8 cellular contexts compared by ENCODE assay signal in genomic region chrX:139194571-139195280, GRCh38.
A peak's percentile ranks its signal among the peaks of the same experiment; 100 is the strongest.
DNase-seq lines count a peak whose midpoint lies in the region; ATAC-seq and TF ChIP-seq lines count a peak whose summit lies in the region.

No MANE protein-coding gene starts in this region.

- no peak overlapping the region for H3K27ac ChIP-seq in H9 (ENCODE audit: insufficient read length, low read depth, low read length)
- peak overlapping the region in 2 of 8 donors; percentile 42 to 65 for H3K27ac ChIP-seq in spleen

- peak overlapping the region; percentile 64 for H3K18ac ChIP-seq in H9 (ENCODE audit: insufficient read length, low read depth, low read length)

- H2BK12ac ChIP-seq in H9 (ENCODE audit: insufficient read length, low read depth, low read length), result no peak overlapping the region

- H2BK120ac ChIP-seq in H9 (ENCODE audit: low read depth, low read length, poor library complexity, severe bottlenecking), result no peak overlapping the region

- H3K4me1 ChIP-seq in H9 (ENCODE audit: insufficient read depth, low read length), result no peaks in the 10 kb centered on the region
- H3K4me1 ChIP-seq in spleen, result no peaks in the 10 kb centered on the region

- peaks cover 6% of the 10 kb centered on the region for H3K23me2 ChIP-seq in H9 (ENCODE audit: insufficient read length, low read depth, low read length, poor library complexity, severe bottlenecking)

- H3K27me3 Mint-ChIP-seq in H9 (ENCODE audit: low read depth), result peaks cover 97% of the 10 kb centered on the region
- H3K27me3 Mint-ChIP-seq in activated naive CD8-positive, alpha-beta T cell treated with anti-CD3 and anti-CD28 coated beads for 36 hours, result peaks cover 39% of the 10 kb centered on the region
- peaks cover 8 to 25% (median 15%) of the 10 kb centered on the region in 3 donors for H3K27me3 Mint-ChIP-seq in immature natural killer cell (ENCODE audit: low read depth in 3 of 3)

- H3K27ac Mint-ChIP-seq in H9 (no peak overlapping the region), immature natural killer cell (no peak overlapping the region)
- no peak overlapping the region for H3K27ac Mint-ChIP-seq in activated naive CD8-positive, alpha-beta T cell treated with anti-CD3 and anti-CD28 coated beads for 36 hours

- no peak overlapping the region for H3K56ac ChIP-seq in H9 (ENCODE audit: insufficient read length, low read depth, low read length)

- H2BK15ac ChIP-seq in H9 (ENCODE audit: low read depth, low read length), result no peak overlapping the region

- H3K79me1 ChIP-seq in H9 (ENCODE audit: insufficient read depth, low read depth, low read length, poor library complexity, severe bottlenecking), result no peaks in the 10 kb centered on the region

- H3K23ac ChIP-seq in H9 (ENCODE audit: insufficient read length, low read depth, low read length), result no peak overlapping the region

- intact Hi-C loops in spleen (cut with DNase I; ENCODE audit: low total_unique reads), result no loop called here

- no peak overlapping the region for H2AFZ ChIP-seq in H9 (ENCODE audit: low read length)

- no peak for TF ChIP-seq POLR2A in spleen (IDR thresholded peaks at IDR 0.05)

- H2BK20ac ChIP-seq in H9 (ENCODE audit: low read depth, low read length, poor library complexity, severe bottlenecking), result no peak overlapping the region

- H3K4me2 ChIP-seq in H9 (ENCODE audit: insufficient read depth, insufficient read length, low read length), result peak overlapping the region; percentile 75

- H3K14ac ChIP-seq in H9 (ENCODE audit: insufficient read depth, low read length), result no peak overlapping the region; the same call in 1 of the 2 replicates

- no peak overlapping the region for H4K5ac ChIP-seq in H9 (ENCODE audit: insufficient read length, low read depth, low read length)

- H3K36me3 ChIP-seq in spleen, result no peaks in the 10 kb centered on the region

- peak overlapping the region; percentile 59 to 79 for H3K4me3 Mint-ChIP-seq in H9
- H3K4me3 Mint-ChIP-seq in activated naive CD8-positive, alpha-beta T cell treated with anti-CD3 and anti-CD28 coated beads for 36 hours, result peak overlapping the region; percentile 14
- peak overlapping the region; percentile 1 to 56 (median 44) for H3K4me3 Mint-ChIP-seq in immature natural killer cell

- H3K4me1 Mint-ChIP-seq in H9 (peaks cover 13 to 18% of the 10 kb centered on the region in 2 experiments), immature natural killer cell (peaks cover 0 to 3% of the 10 kb centered on the region in 2 donors)
- H3K4me1 Mint-ChIP-seq in activated naive CD8-positive, alpha-beta T cell treated with anti-CD3 and anti-CD28 coated beads for 36 hours, result no peaks in the 10 kb centered on the region

- no peak overlapping the region for H3T11ph ChIP-seq in H9 (ENCODE audit: low read length)

- H3K4ac ChIP-seq in H9 (ENCODE audit: low read depth, low read length), result no peak overlapping the region

- H3K4me3 ChIP-seq in spleen, result peak overlapping the region in 7 of 8 donors; percentile 3 to 62 (median 29)

- no peak overlapping the region for H4K8ac ChIP-seq in H9 (replicated peaks; ENCODE audit: insufficient read length, low read depth, low read length)

- H3K9me3 ChIP-seq in H9 (ENCODE audit: control insufficient read depth, low read depth, low read length), result no peaks in the 10 kb centered on the region
- H3K9me3 ChIP-seq in spleen, result no peaks in the 10 kb centered on the region

- no peaks in the 10 kb centered on the region for H3K79me2 ChIP-seq in H9 (ENCODE audit: insufficient read depth, low read length)

- DNase-seq in H9 (peak; percentile 48), immature natural killer cell (no peak), spleen (peak; percentile 82), NCI-H526 treated with DMSO at 0.1 percent for 48 hours (lab: John Stamatoyannopoulos, UW) (no peak), SKM-1 treated with dmso at 0.1 percent for 144 hours (lab: John Stamatoyannopoulos, UW; ENCODE audit: unreplicated experiment) (no peak)
- peak; percentile 6 for DNase-seq in activated naive CD8-positive, alpha-beta T cell treated with anti-CD3 and anti-CD28 coated beads for 36 hours

- H3K36me3 Mint-ChIP-seq in H9 (ENCODE audit: insufficient read depth in 1 of 3, low read depth in 3 of 3) (no peaks in the 10 kb centered on the region), immature natural killer cell (no peaks in the 10 kb centered on the region)
- H3K36me3 Mint-ChIP-seq in activated naive CD8-positive, alpha-beta T cell treated with anti-CD3 and anti-CD28 coated beads for 36 hours, result no peaks in the 10 kb centered on the region

- H3K9me3 Mint-ChIP-seq in H9, result peaks cover 0 to 3% of the 10 kb centered on the region in 2 experiments; a peak in 2 of 5 replicates
- no peaks in the 10 kb centered on the region for H3K9me3 Mint-ChIP-seq in activated naive CD8-positive, alpha-beta T cell treated with anti-CD3 and anti-CD28 coated beads for 36 hours
- peaks cover 0 to 4% (median 0%) of the 10 kb centered on the region in 6 donors for H3K9me3 Mint-ChIP-seq in immature natural killer cell

- no peak for ATAC-seq in GM18517 (IDR thresholded peaks at IDR 0.05; ENCODE audit: unreplicated experiment)
- ATAC-seq in HG02610 (IDR thresholded peaks at IDR 0.05; ENCODE audit: unreplicated experiment), result no peak

- H3K27me3 ChIP-seq in H9 (ENCODE audit: insufficient read depth, low read length), result peaks cover 58% of the 10 kb centered on the region; the same call in 1 of the 2 replicates
- peaks cover 0 to 49% (median 11%) of the 10 kb centered on the region in 7 donors for H3K27me3 ChIP-seq in spleen (replicated peaks in 1 of 7)

- H2AK5ac ChIP-seq in H9 (ENCODE audit: insufficient read length, low read length), result no peak overlapping the region

- no CpG with 5 or more reads among the region's 50 CpGs for WGBS in H9 (ENCODE audit: extremely low coverage, insufficient read length, low lambda C conversion rate)
- WGBS in spleen, 5 donors, result 2 to 40% (median 17%) methylated on average over 2 to 50 of the region's 50 CpGs

- no peak overlapping the region for H4K91ac ChIP-seq in H9 (ENCODE audit: insufficient read length, low read depth, low read length)

- H3K9ac ChIP-seq in H9 (ENCODE audit: extremely low read depth, insufficient read length, low read length), result peak overlapping the region; percentile 63

- no peaks in the 10 kb centered on the region for H4K20me1 ChIP-seq in H9 (ENCODE audit: control insufficient read depth, insufficient read depth, insufficient read length)

- H2BK5ac ChIP-seq in H9 (ENCODE audit: insufficient read length, low read length), result no peak overlapping the region

- no peak for TF ChIP-seq CTCF in H9 (conservative IDR thresholded peaks at IDR 0.05)
- TF ChIP-seq CTCF in spleen (IDR thresholded peaks at IDR 0.05 in 8 of 11, conservative IDR thresholded peaks at IDR 0.05 in 3 of 11), result no peak

Comparison
In these comparisons a context has a peak if more than half of its experiments do, and no peak if none do; other contexts are left out.
1. DNase-seq: peak in H9 (single experiment), activated naive CD8-positive, alpha-beta T cell treated with anti-CD3 and anti-CD28 coated beads for 36 hours (single experiment) and spleen (single experiment); none in immature natural killer cell (0 of 3), NCI-H526 treated with DMSO at 0.1 percent for 48 hours (single experiment) and SKM-1 treated with dmso at 0.1 percent for 144 hours (single experiment).
2. H3K4me3 Mint-ChIP-seq: peak in every context shown above with its lines; median percentile 69 in H9; 44 in immature natural killer cell; 14 in activated naive CD8-positive, alpha-beta T cell treated with anti-CD3 and anti-CD28 coated beads for 36 hours.